Comparison of ENCODE assay signal across 22 cellular contexts in genomic region chr10:106981461-106981850, GRCh38.
DNase-seq lines count a peak whose midpoint lies in the region; ATAC-seq, FAIRE-seq and TF ChIP-seq lines count a peak whose summit lies in the region.
"Had no signal": no experiment of that assay in that cellular context is flagged by ENCODE, and none has a peak within 500 bp of the region (broad histone marks: within the 10 kb centered on the region; RNA-seq: fewer than 3 reads in every experiment).

No MANE protein-coding gene starts in this region.

- FAIRE-seq in K562 (lab: Jason Lieb, UNC) (no peak), D721Med (lab: Jason Lieb, UNC) (no peak)
- FAIRE-seq: A204.1 had no signal

- peaks cover 2% of the 10 kb centered on the region for H3K9me3 Mint-ChIP-seq in nephron
- H3K9me3 Mint-ChIP-seq in effector memory CD8-positive, alpha-beta T cell = peaks cover 3 to 7% of the 10 kb centered on the region in 2 donors

- H3K4me1 ChIP-seq in BLaER1 (peaks cover 22% of the 10 kb centered on the region), HUES48 (ENCODE audit: control insufficient read depth, insufficient read depth, low read length) (peaks cover 12% of the 10 kb centered on the region), K562 (replicated peaks in 1 of 2; ENCODE audit: control insufficient read depth in 2 of 2, insufficient read depth in 2 of 2, low read length in 2 of 2) (no peaks in the 10 kb centered on the region)

- TF ChIP-seq CTCF in K562 (IDR thresholded peaks at IDR 0.05 in 2 of 3, conservative IDR thresholded peaks at IDR 0.05 in 1 of 3; ENCODE audit: insufficient read depth in 2 of 3, low read depth in 1 of 3, low read length in 3 of 3) (no peak), nephron (IDR thresholded peaks at IDR 0.05; ENCODE audit: unreplicated experiment in 3 of 3) (no peak), D721Med (IDR thresholded peaks at IDR 0.05; ENCODE audit: insufficient read depth, missing control alignments) (no peak)

- H2AFZ ChIP-seq in K562 (ENCODE audit: low read depth, low read length) = no peak overlapping the region
- H2AFZ ChIP-seq: PC-9 had no signal

- no peak overlapping the region for H3K4me3 Mint-ChIP-seq in nephron
- no peak overlapping the region for H3K4me3 Mint-ChIP-seq in effector memory CD8-positive, alpha-beta T cell
- H3K4me3 Mint-ChIP-seq: CD8-positive, alpha-beta memory T cell had no signal

- no TSS peak for BruUV-seq in K562 (replicated peaks; lab: Mats Ljungman, UMichigan)

- peaks cover 3% of the 10 kb centered on the region for H3K36me3 Mint-ChIP-seq in nephron (ENCODE audit: low read depth)
- H3K36me3 Mint-ChIP-seq in effector memory CD8-positive, alpha-beta T cell (ENCODE audit: insufficient read depth) = no peaks in the 10 kb centered on the region

- H3K27ac ChIP-seq in BLaER1 = no peak overlapping the region
- H3K27ac ChIP-seq in HUES48 (ENCODE audit: low read depth, low read length) = peak overlapping the region; percentile 7
- no peak overlapping the region for H3K27ac ChIP-seq in K562 (ENCODE audit: extremely low read depth, low read depth, low read length)
- H3K27ac ChIP-seq: PC-9, RWPE1 had no signal

- POLR2A ChIA-PET in K562 (lab: Yijun Ruan, JAX) = no interaction called here

- H3K4me2 ChIP-seq in BLaER1 (peak overlapping the region; percentile 58), K562 (ENCODE audit: insufficient read depth, low read length) (no peak overlapping the region)
- H3K4me2 ChIP-seq: PC-9 had no signal

- H3K27ac Mint-ChIP-seq in nephron = peak overlapping the region; percentile 66 to 89 (median 74)
- H3K27ac Mint-ChIP-seq in effector memory CD8-positive, alpha-beta T cell = no peak overlapping the region
- H3K27ac Mint-ChIP-seq: CD8-positive, alpha-beta memory T cell had no signal

- H3K36me3 ChIP-seq in BLaER1 (no peaks in the 10 kb centered on the region), HUES48 (ENCODE audit: control insufficient read depth, insufficient read depth, low read length) (no peaks in the 10 kb centered on the region), K562 (ENCODE audit: control insufficient read depth, insufficient read depth, low read length) (no peaks in the 10 kb centered on the region)

- H3K79me2 ChIP-seq in K562 (ENCODE audit: control insufficient read depth, insufficient read depth, low read length) = no peaks in the 10 kb centered on the region

- WGBS in K562 (ENCODE audit: insufficient coverage, low coverage, missing lambda C conversion rate) = 35% methylated on average over 2 of the region's 2 CpGs

- in situ Hi-C loops in K562 (cut with MboI) = no loop called here

- H3K27me3 Mint-ChIP-seq in nephron (ENCODE audit: low read depth) = peaks cover 38% of the 10 kb centered on the region
- no peaks in the 10 kb centered on the region for H3K27me3 Mint-ChIP-seq in effector memory CD8-positive, alpha-beta T cell
- H3K27me3 Mint-ChIP-seq: CD8-positive, alpha-beta memory T cell had no signal

- H3K9ac ChIP-seq in BLaER1 (no peak overlapping the region), HUES48 (ENCODE audit: low read depth, low read length) (no peak overlapping the region), K562 (ENCODE audit: insufficient read depth in 1 of 2, low read depth in 2 of 2, low read length in 2 of 2) (no peak overlapping the region)

- H3K4me1 Mint-ChIP-seq in nephron = peaks cover 19% of the 10 kb centered on the region
- no peaks in the 10 kb centered on the region for H3K4me1 Mint-ChIP-seq in effector memory CD8-positive, alpha-beta T cell (ENCODE audit: low read depth in 2 of 2)
- H3K4me1 Mint-ChIP-seq: CD8-positive, alpha-beta memory T cell had no signal

- CTCF ChIA-PET in K562 (lab: Yijun Ruan, JAX; ENCODE audit: low intra/inter-chr PET ratio) = no interaction called here

- no peak for TF ChIP-seq EP300 in K562 (IDR thresholded peaks at IDR 0.05; ENCODE audit: low read length)

- intact Hi-C loops in K562 (cut with micrococcal nuclease) = no loop called here

- H4K20me1 ChIP-seq in BLaER1 = no peaks in the 10 kb centered on the region
- no peaks in the 10 kb centered on the region for H4K20me1 ChIP-seq in K562 (replicated peaks; ENCODE audit: control insufficient read depth, insufficient read depth, low read length)

- no peak for TF ChIP-seq RAD21 in K562 (CRISPR knock-in tag; conservative IDR thresholded peaks at IDR 0.05 in 1 of 2, IDR thresholded peaks at IDR 0.05 in 1 of 2)

- H3K9me3 ChIP-seq in BLaER1 (no peaks in the 10 kb centered on the region), HUES48 (ENCODE audit: control insufficient read depth, insufficient read depth, low read length) (no peaks in the 10 kb centered on the region), K562 (replicated peaks; ENCODE audit: control insufficient read depth, insufficient read depth, low read depth, low read length) (no peaks in the 10 kb centered on the region)

- no peak for ATAC-seq in K562
- no peak for ATAC-seq in effector memory CD8-positive, alpha-beta T cell (replicated peaks)

- no peaks in the 10 kb centered on the region for H3K9me1 ChIP-seq in K562 (ENCODE audit: control insufficient read depth, insufficient read depth, low read length)

- no peak overlapping the region for H3K4me3 ChIP-seq in BLaER1
- H3K4me3 ChIP-seq in HUES48 (ENCODE audit: low read depth, low read length) = no peak overlapping the region
- no peak overlapping the region for H3K4me3 ChIP-seq in K562
- H3K4me3 ChIP-seq: PC-9 had no signal

- TF ChIP-seq POLR2A in K562 (conservative IDR thresholded peaks at IDR 0.05) = no peak

- H3K27me3 ChIP-seq in BLaER1 = no peaks in the 10 kb centered on the region
- H3K27me3 ChIP-seq in HUES48 (ENCODE audit: control insufficient read depth, insufficient read depth, low read length) = no peaks in the 10 kb centered on the region
- no peaks in the 10 kb centered on the region for H3K27me3 ChIP-seq in K562 (ENCODE audit: control insufficient read depth in 2 of 2, insufficient read depth in 2 of 2, low read length in 2 of 2)

- DNase-seq in K562 (ENCODE audit: extremely low read depth in 1 of 4, low spot score in 3 of 4) (no peak), D721Med (ENCODE audit: insufficient read length, low spot score) (no peak), HUDEP-2 (lab: John Stamatoyannopoulos, UW; ENCODE audit: unreplicated experiment in 76 of 76) (no peak), 8988T (no peak)
- no peak for DNase-seq in effector memory CD8-positive, alpha-beta T cell
- DNase-seq: CD8-positive, alpha-beta memory T cell; DMS79 treated with DMSO at 0.1 percent for 48 hours; H7; KBM-7; NCI-H1417; NCI-H187; NCI-H2107; NCI-H345; NCI-H524 treated with DMSO at 0.1 percent for 48 hours; PC-9; SIG-M5; SW 1271 had no signal

TF ChIP-seq in K562, 482 proteins besides CTCF, POLR2A, EP300 and RAD21 (continues in another document):
- TF ChIP-seq, protein P1, sequence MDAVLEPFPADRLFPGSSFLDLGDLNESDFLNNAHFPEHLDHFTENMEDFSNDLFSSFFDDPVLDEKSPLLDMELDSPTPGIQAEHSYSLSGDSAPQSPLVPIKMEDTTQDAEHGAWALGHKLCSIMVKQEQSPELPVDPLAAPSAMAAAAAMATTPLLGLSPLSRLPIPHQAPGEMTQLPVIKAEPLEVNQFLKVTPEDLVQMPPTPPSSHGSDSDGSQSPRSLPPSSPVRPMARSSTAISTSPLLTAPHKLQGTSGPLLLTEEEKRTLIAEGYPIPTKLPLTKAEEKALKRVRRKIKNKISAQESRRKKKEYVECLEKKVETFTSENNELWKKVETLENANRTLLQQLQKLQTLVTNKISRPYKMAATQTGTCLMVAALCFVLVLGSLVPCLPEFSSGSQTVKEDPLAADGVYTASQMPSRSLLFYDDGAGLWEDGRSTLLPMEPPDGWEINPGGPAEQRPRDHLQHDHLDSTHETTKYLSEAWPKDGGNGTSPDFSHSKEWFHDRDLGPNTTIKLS (IDR thresholded peaks at IDR 0.05; ENCODE audit: borderline replicate concordance, low read depth) = no peak
- TF ChIP-seq ZBED1 (IDR thresholded peaks at IDR 0.05) (no peak), TCF7 (IDR thresholded peaks at IDR 0.05; ENCODE audit: borderline replicate concordance) (no peak), PRPF4 (IDR thresholded peaks at IDR 0.05; ENCODE audit: insufficient read depth, low read depth, low read length, poor library complexity, severe bottlenecking) (no peak), HSF4 (CRISPR knock-in tag; IDR thresholded peaks at IDR 0.05; ENCODE audit: borderline replicate concordance) (no peak), ZC3H4 (CRISPR knock-in tag; IDR thresholded peaks at IDR 0.05; ENCODE audit: borderline replicate concordance) (no peak), SP1 (CRISPR knock-in tag; IDR thresholded peaks at IDR 0.05) (no peak), CEBPG (CRISPR knock-in tag; IDR thresholded peaks at IDR 0.05) (no peak), CEBPG (tag; conservative IDR thresholded peaks at IDR 0.05 in 1 of 2, IDR thresholded peaks at IDR 0.05 in 1 of 2) (peak; percentile 20 to 42; a peak in 3 of 4 replicates), CXXC5 (CRISPR knock-in tag; IDR thresholded peaks at IDR 0.05) (no peak)
- TF ChIP-seq, protein P2, sequence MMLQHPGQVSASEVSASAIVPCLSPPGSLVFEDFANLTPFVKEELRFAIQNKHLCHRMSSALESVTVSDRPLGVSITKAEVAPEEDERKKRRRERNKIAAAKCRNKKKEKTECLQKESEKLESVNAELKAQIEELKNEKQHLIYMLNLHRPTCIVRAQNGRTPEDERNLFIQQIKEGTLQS (IDR thresholded peaks at IDR 0.05) = peak; percentile 46; the same call in 1 of the 2 replicates
- TF ChIP-seq, protein P2 (CRISPR knock-in tag; conservative IDR thresholded peaks at IDR 0.05) = no peak
- TF ChIP-seq, protein P3, sequence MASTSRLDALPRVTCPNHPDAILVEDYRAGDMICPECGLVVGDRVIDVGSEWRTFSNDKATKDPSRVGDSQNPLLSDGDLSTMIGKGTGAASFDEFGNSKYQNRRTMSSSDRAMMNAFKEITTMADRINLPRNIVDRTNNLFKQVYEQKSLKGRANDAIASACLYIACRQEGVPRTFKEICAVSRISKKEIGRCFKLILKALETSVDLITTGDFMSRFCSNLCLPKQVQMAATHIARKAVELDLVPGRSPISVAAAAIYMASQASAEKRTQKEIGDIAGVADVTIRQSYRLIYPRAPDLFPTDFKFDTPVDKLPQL (IDR thresholded peaks at IDR 0.05; ENCODE audit: extremely low read depth, insufficient read length) = no peak

Comparison
In these comparisons a context has a peak if more than half of its experiments do, and no peak if none do; other contexts are left out.
1. H3K27ac Mint-ChIP-seq: peak in nephron (3 of 3); none in effector memory CD8-positive, alpha-beta T cell (0 of 2).